In the genomic region with DNA sequence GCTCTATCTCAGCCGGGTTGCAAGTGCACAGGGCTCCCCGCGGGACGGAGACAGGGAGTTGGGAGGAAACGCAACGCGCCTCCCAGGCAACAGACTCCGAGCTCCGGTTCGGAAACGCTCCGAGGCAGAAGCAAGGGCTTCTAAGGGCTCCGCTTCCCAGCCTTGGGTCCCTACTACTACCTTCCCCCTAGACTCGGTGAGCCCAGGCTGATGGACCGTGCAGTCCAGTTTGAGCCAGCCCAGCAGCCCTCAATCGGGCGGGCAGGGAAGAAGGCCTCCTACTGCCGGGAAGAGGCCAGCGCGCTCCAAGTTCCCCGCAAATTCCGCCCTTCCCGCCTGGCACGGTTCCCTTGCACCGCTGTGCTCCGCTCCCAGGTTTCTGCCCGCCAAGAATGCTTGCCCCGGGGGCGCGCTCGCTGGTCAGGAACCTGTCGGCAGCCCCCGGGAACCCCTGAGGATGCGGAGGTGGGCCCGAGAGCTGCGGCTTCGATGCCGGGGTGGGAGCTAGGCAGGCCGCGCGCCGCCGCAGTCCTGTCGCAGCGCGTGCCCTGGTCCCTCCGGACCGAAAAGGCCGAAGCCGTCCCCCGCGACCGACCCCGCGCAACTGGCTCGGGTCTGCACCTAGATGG, we compare ENCODE assay signal across 7 cellular contexts. TPM values are rescaled to one million over a fixed set of nuclear protein-coding genes. Genes with fewer than 3 reads are reported as not detected.
A peak's percentile ranks its signal among the peaks of the same experiment; 100 is the strongest.
DNase-seq lines count a peak whose midpoint lies in the region; ATAC-seq and TF ChIP-seq lines count a peak whose summit lies in the region.

No MANE protein-coding gene starts in this region.

- H3F3A ChIP-seq in Loucy (ENCODE audit: low read depth): no peaks in the 10 kb centered on the region

- no peaks in the 10 kb centered on the region for H3K9me2 ChIP-seq in Loucy (replicated peaks; ENCODE audit: low read depth, low read length)

- H3K27ac ChIP-seq in esophagus (ENCODE audit: low read depth in 2 of 2, low read length in 1 of 2): peak overlapping the region; percentile 27 to 56

- H4K20me1 ChIP-seq in Loucy (ENCODE audit: insufficient read depth, low read length, poor library complexity, severe bottlenecking): no peaks in the 10 kb centered on the region

- peaks cover 6% of the 10 kb centered on the region for H3K4me1 ChIP-seq in Loucy (ENCODE audit: insufficient read depth, low read length, poor library complexity, severe bottlenecking)
- H3K4me1 ChIP-seq in esophagus (ENCODE audit: control insufficient read depth in 2 of 2, insufficient read depth in 2 of 2, low read length in 1 of 2): no peaks in the 10 kb centered on the region

- peak overlapping the region; percentile 79 for H3K4me2 ChIP-seq in Loucy (ENCODE audit: low read depth, low read length, poor library complexity, severe bottlenecking)

- peak overlapping the region; percentile 81 for H3K9ac ChIP-seq in Loucy (ENCODE audit: low read depth, low read length, poor library complexity, severe bottlenecking)

- peaks cover 5% of the 10 kb centered on the region for H3K27me3 ChIP-seq in Loucy (ENCODE audit: insufficient read depth, low read length, poor library complexity, severe bottlenecking)
- no peaks in the 10 kb centered on the region for H3K27me3 ChIP-seq in esophagus (ENCODE audit: control insufficient read depth in 1 of 2, insufficient read depth in 2 of 2, low read length in 2 of 2)

- peak; percentile 76 for DNase-seq in activated CD8-positive, alpha-beta memory T cell treated with anti-CD3 and anti-CD28 coated beads, Interleukin-2, amount 50 U/mL, for 48 hours
- DNase-seq in middle frontal gyrus (ENCODE audit: extremely low spot score, low spot score): peak; percentile 12
- peak; percentile 24 for DNase-seq in stimulated activated naive CD4-positive, alpha-beta T cell treated with Interleukin-2 at 50 U/mL for 16 hours (lab: John Stamatoyannopoulos, UW)

- ATAC-seq in GM21786 (IDR thresholded peaks at IDR 0.05; ENCODE audit: unreplicated experiment): peak; percentile 50

- peak overlapping the region; percentile 95 for H2AFZ ChIP-seq in Loucy (ENCODE audit: low read length)

- no peaks in the 10 kb centered on the region for H3K79me2 ChIP-seq in Loucy (ENCODE audit: insufficient read depth, low read length)

- H3K4me3 ChIP-seq in GM12875 (ENCODE audit: low read depth, low read length) (peak overlapping the region; percentile 54), Loucy (ENCODE audit: low read length, poor library complexity, severe bottlenecking) (peak overlapping the region; percentile 73), esophagus (ENCODE audit: low read depth in 1 of 2, low read length in 2 of 2) (peak overlapping the region; percentile 68 to 76)

- 1% methylated on average over 55 to 56 of the region's 56 CpGs for WGBS in esophagus, 2 donors

- no peak for TF ChIP-seq CTCF in GM12875 (IDR thresholded peaks at IDR 0.05; ENCODE audit: borderline replicate concordance, insufficient read depth, low read depth, low read length)
- no peak for TF ChIP-seq CTCF in Loucy (conservative IDR thresholded peaks at IDR 0.05; ENCODE audit: low read length)

- H3K9me3 ChIP-seq in Loucy (ENCODE audit: insufficient read depth, low read depth, low read length) (no peaks in the 10 kb centered on the region; the same call in 1 of the 2 replicates), esophagus (ENCODE audit: control insufficient read depth in 2 of 2, insufficient read depth in 1 of 2, low read depth in 1 of 2, low read length in 1 of 2) (no peaks in the 10 kb centered on the region)

- H3K36me3 ChIP-seq in Loucy (ENCODE audit: insufficient read depth, low read length) (no peaks in the 10 kb centered on the region), esophagus (ENCODE audit: control insufficient read depth in 2 of 2, insufficient read depth in 2 of 2, low read length in 1 of 2) (no peaks in the 10 kb centered on the region)

RNA-seq across cellular contexts. Expression of gene TRANK1, which starts 0.7 kb away (rescaled TPM):
- 1 to 10 TPM; 1.6 to 2.0 TPM for polyA plus RNA-seq in esophagus

RNA-seq across cellular contexts. Expression of gene EPM2AIP1, which starts 48.8 kb away (rescaled TPM):
- polyA plus RNA-seq in esophagus: 1 to 10 TPM; 3.8 TPM

RNA-seq across cellular contexts. Expression of gene MLH1, which starts 49.2 kb away (rescaled TPM):
- polyA plus RNA-seq in esophagus: 10 to 100 TPM in 1 of 2 donors, 1 to 10 TPM in 1; 7.0 to 13.9 TPM

Comparison
In these comparisons a context has a peak if more than half of its experiments do, and no peak if none do; other contexts are left out.
1. Peak in every context shown above with its lines: DNase-seq, ATAC-seq, H3K4me3 ChIP-seq and H3K27ac ChIP-seq.
2. DNase-seq: peak in every context shown above with its lines; median percentile 76 in activated CD8-positive, alpha-beta memory T cell treated with anti-CD3 and anti-CD28 coated beads, Interleukin-2, amount 50 U/mL, for 48 hours; 24 in stimulated activated naive CD4-positive, alpha-beta T cell treated with Interleukin-2 at 50 U/mL for 16 hours; 12 in middle frontal gyrus.